Comparison of ENCODE assay signal across 2 cellular contexts in the genomic region with DNA sequence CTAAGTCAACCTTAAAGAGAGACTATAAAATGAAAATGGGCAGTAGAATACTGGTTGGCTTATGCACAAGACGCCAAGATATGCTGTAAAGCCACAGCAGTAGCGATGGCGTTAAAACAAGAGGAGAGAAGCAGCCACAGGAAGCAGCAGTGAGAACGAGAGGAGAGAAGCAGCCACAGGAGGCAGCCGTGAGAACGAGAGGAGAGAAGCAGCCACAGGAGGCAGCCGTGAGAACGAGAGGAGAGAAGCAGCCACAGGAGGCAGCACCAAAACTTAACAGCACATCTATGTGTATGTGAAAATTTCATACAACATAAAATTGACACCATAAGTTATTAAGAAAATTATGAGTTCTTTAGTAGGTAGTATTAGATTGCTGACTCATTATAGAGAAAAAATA.
TF ChIP-seq lines count a peak whose summit lies in the region.

No MANE protein-coding gene starts in this region.

TF ChIP-seq in HepG2, 621 proteins besides CTCF, POLR2A, EP300 and RAD21:
- TF ChIP-seq ZNF713 (CRISPR knock-in tag; IDR thresholded peaks at IDR 0.05) = no peak
- no peak for TF ChIP-seq ZNF224 (CRISPR knock-in tag; IDR thresholded peaks at IDR 0.05)
- TF ChIP-seq ZNF414 (CRISPR knock-in tag; IDR thresholded peaks at IDR 0.05) = no peak
- no peak for TF ChIP-seq PCBP1 (IDR thresholded peaks at IDR 0.05; ENCODE audit: borderline replicate concordance, low read depth, low read length)
- peak; percentile 100 for TF ChIP-seq ZNF775 (CRISPR knock-in tag; IDR thresholded peaks at IDR 0.05; ENCODE audit: borderline replicate concordance)

TF ChIP-seq in H1, 55 proteins besides CTCF, POLR2A, EP300 and RAD21:
- no peak for TF ChIP-seq CBX5 (IDR thresholded peaks at IDR 0.05; ENCODE audit: low read depth, low read length)
- no peak for TF ChIP-seq SIN3A (conservative IDR thresholded peaks at IDR 0.05 in 1 of 2, IDR thresholded peaks at IDR 0.05 in 1 of 2; ENCODE audit: low read depth in 1 of 2, low read length in 2 of 2)
- TF ChIP-seq E2F6 (IDR thresholded peaks at IDR 0.05) = no peak
